Comparison of ENCODE assay signal across 1 cellular context in genomic region chr16:50692999-50693781, GRCh38.
TF ChIP-seq lines count a peak whose summit lies in the region.

Gene NOD2 (plus strand): TSS chr16:50693606. CDS start chr16:50699496, 5,890 bp downstream.

TF ChIP-seq in SK-N-SH treated with all-trans-retinoic acid at 6 μM for 48 hours, 23 proteins besides CTCF, POLR2A, EP300 and RAD21 (continued from another document):
- TF ChIP-seq TOX (CRISPR knock-in tag; IDR thresholded peaks at IDR 0.05; ENCODE audit: borderline replicate concordance) (no peak), OSR1 (CRISPR knock-in tag; IDR thresholded peaks at IDR 0.05) (no peak), ARNTL (CRISPR knock-in tag; IDR thresholded peaks at IDR 0.05; ENCODE audit: borderline replicate concordance, low read depth) (no peak), ZFP30 (CRISPR knock-in tag; IDR thresholded peaks at IDR 0.05) (no peak), SNAI2 (CRISPR knock-in tag; IDR thresholded peaks at IDR 0.05) (no peak), CSDC2 (CRISPR knock-in tag; IDR thresholded peaks at IDR 0.05) (no peak)
- TF ChIP-seq, protein P1, sequence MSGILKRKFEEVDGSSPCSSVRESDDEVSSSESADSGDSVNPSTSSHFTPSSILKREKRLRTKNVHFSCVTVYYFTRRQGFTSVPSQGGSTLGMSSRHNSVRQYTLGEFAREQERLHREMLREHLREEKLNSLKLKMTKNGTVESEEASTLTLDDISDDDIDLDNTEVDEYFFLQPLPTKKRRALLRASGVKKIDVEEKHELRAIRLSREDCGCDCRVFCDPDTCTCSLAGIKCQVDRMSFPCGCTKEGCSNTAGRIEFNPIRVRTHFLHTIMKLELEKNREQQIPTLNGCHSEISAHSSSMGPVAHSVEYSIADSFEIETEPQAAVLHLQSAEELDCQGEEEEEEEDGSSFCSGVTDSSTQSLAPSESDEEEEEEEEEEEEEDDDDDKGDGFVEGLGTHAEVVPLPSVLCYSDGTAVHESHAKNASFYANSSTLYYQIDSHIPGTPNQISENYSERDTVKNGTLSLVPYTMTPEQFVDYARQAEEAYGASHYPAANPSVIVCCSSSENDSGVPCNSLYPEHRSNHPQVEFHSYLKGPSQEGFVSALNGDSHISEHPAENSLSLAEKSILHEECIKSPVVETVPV (CRISPR knock-in tag; IDR thresholded peaks at IDR 0.05), result no peak
TF ChIP-seq in SK-N-SH treated with all-trans-retinoic acid at 6 μM for 48 hours: peak in this region for 0.
